1 cellular context compared by ENCODE assay signal in the genomic region with DNA sequence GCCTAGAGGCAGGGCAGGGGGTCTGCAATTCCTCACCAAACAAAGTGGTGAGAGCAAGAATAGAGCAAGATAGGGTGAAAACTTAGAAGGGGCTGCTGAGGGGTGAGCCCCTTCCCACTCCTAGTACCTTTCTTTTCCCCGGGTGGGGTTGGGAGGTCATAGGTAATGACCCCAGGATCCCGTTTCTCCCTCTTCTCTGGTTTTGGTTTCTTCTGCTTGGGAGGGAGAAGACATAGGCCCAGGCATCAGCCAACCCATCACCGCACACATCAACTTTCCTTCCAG.
A peak's percentile ranks its signal among the peaks of the same experiment; 100 is the strongest.
TF ChIP-seq lines count a peak whose summit lies in the region.

No MANE protein-coding gene starts in this region.

TF ChIP-seq in HEK293, 187 proteins besides CTCF, POLR2A, EP300 and RAD21 (continued from another document):
- TF ChIP-seq, protein P1, sequence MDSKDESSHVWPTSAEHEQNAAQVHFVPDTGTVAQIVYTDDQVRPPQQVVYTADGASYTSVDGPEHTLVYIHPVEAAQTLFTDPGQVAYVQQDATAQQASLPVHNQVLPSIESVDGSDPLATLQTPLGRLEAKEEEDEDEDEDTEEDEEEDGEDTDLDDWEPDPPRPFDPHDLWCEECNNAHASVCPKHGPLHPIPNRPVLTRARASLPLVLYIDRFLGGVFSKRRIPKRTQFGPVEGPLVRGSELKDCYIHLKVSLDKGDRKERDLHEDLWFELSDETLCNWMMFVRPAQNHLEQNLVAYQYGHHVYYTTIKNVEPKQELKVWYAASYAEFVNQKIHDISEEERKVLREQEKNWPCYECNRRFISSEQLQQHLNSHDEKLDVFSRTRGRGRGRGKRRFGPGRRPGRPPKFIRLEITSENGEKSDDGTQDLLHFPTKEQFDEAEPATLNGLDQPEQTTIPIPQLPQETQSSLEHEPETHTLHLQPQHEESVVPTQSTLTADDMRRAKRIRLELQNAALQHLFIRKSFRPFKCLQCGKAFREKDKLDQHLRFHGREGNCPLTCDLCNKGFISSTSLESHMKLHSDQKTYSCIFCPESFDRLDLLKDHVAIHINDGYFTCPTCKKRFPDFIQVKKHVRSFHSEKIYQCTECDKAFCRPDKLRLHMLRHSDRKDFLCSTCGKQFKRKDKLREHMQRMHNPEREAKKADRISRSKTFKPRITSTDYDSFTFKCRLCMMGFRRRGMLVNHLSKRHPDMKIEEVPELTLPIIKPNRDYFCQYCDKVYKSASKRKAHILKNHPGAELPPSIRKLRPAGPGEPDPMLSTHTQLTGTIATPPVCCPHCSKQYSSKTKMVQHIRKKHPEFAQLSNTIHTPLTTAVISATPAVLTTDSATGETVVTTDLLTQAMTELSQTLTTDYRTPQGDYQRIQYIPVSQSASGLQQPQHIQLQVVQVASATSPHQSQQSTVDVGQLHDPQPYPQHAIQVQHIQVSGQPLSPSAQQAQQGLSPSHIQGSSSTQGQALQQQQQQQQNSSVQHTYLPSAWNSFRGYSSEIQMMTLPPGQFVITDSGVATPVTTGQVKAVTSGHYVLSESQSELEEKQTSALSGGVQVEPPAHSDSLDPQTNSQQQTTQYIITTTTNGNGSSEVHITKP (tag by site-specific recombination; IDR thresholded peaks at IDR 0.05): peak; percentile 93
